9 cellular contexts compared by ENCODE assay signal in genomic region chr17:3796110-3796821, GRCh38. TPM values are rescaled to one million over a fixed set of nuclear protein-coding genes. Genes with fewer than 3 reads are reported as not detected.
A peak's percentile ranks its signal among the peaks of the same experiment; 100 is the strongest.
DNase-seq lines count a peak whose midpoint lies in the region; ATAC-seq, FAIRE-seq and TF ChIP-seq lines count a peak whose summit lies in the region.
"Had no signal": no experiment of that assay in that cellular context is flagged by ENCODE, and none has a peak within 500 bp of the region (broad histone marks: within the 10 kb centered on the region; RNA-seq: fewer than 3 reads in every experiment).

No MANE protein-coding gene starts in this region.

- H3K36me3 Mint-ChIP-seq in CD4-positive, alpha-beta T cell (ENCODE audit: low read depth) = no peaks in the 10 kb centered on the region
- H3K36me3 Mint-ChIP-seq in astrocyte (ENCODE audit: low read depth, unreplicated experiment) = peaks cover 3% of the 10 kb centered on the region

- peaks cover 64% of the 10 kb centered on the region for H3K4me1 ChIP-seq in astrocyte (ENCODE audit: insufficient read depth, low read length)

- H4K20me1 ChIP-seq in astrocyte (ENCODE audit: insufficient read depth, low read length) = no peaks in the 10 kb centered on the region

- H3K36me3 ChIP-seq in astrocyte (ENCODE audit: insufficient read depth, low read length) = no peaks in the 10 kb centered on the region

- no peak for TF ChIP-seq CTCF in CD4-positive, alpha-beta T cell (IDR thresholded peaks at IDR 0.05)
- TF ChIP-seq CTCF in astrocyte (IDR thresholded peaks at IDR 0.05; ENCODE audit: insufficient read depth, low read depth, low read length) (no peak), omental fat pad (IDR thresholded peaks at IDR 0.05) (no peak)

- no peaks in the 10 kb centered on the region for H3K9me3 Mint-ChIP-seq in CD4-positive, alpha-beta T cell
- H3K9me3 Mint-ChIP-seq in astrocyte (ENCODE audit: unreplicated experiment) = no peaks in the 10 kb centered on the region

- no peaks in the 10 kb centered on the region for H3K79me2 ChIP-seq in astrocyte (ENCODE audit: insufficient read depth, low read length)

- DNase-seq in CD4-positive, alpha-beta T cell = peak; percentile 31 to 68 (median 53)
- DNase-seq in RPMI7951 (ENCODE audit: low read depth) = peak; percentile 48
- DNase-seq in astrocyte (ENCODE audit: low read depth) = no peak
- DNase-seq in stimulated activated CD8-positive, alpha-beta memory T cell treated with anti-CD3 and anti-CD28 coated beads, Interleukin-2, amount 100 ng/mL, for 1 hour (ENCODE audit: low read depth in 2 of 2) = peak; percentile 72 to 77
- DNase-seq in omental fat pad (ENCODE audit: low spot score) = no peak
- DNase-seq in HuH-7 (ENCODE audit: low spot score) = no peak
- DNase-seq in HUDEP-2 (lab: John Stamatoyannopoulos, UW; ENCODE audit: unreplicated experiment in 76 of 76) = no peak
- DNase-seq: left cardiac atrium had no signal

- peak overlapping the region; percentile 11 for H3K4me3 Mint-ChIP-seq in CD4-positive, alpha-beta T cell
- H3K4me3 Mint-ChIP-seq in astrocyte (ENCODE audit: unreplicated experiment) = no peak overlapping the region

- CTCF ChIA-PET in CD4-positive, alpha-beta T cell (lab: Charles Lee) = interaction anchor here (1.0 to 1.9 kb wide), 3 partner anchors 31 to 59 kb away, joined by 3 to 7 read pairs (median 5); no protein-coding TSS in a partner anchor

- intact Hi-C loops in CD4-positive, alpha-beta T cell (cut with DNase I, micrococcal nuclease) = no loop called here

- H3K4me2 ChIP-seq in astrocyte (ENCODE audit: low read length) = peak overlapping the region; percentile 64

- peak; percentile 75 for ATAC-seq in CD4-positive, alpha-beta T cell (ENCODE audit: poor library complexity)
- ATAC-seq in GM21529 (IDR thresholded peaks at IDR 0.05; ENCODE audit: unreplicated experiment) (peak; percentile 71), omental fat pad (ENCODE audit: low FRiP score) (no peak)

- peaks cover 20% of the 10 kb centered on the region for H3K4me1 Mint-ChIP-seq in CD4-positive, alpha-beta T cell (ENCODE audit: low read depth)
- peaks cover 48% of the 10 kb centered on the region for H3K4me1 Mint-ChIP-seq in astrocyte (ENCODE audit: low read depth, unreplicated experiment)

- no peak overlapping the region for H3K27ac ChIP-seq in CD4-positive, alpha-beta T cell (ENCODE audit: low read depth, low read length)
- peak overlapping the region; percentile 87 for H3K27ac ChIP-seq in astrocyte (ENCODE audit: low read depth, low read length)

- H3K9ac ChIP-seq in astrocyte (ENCODE audit: low read length) = peak overlapping the region; percentile 69

- no peaks in the 10 kb centered on the region for H3K27me3 Mint-ChIP-seq in CD4-positive, alpha-beta T cell
- no peaks in the 10 kb centered on the region for H3K27me3 Mint-ChIP-seq in astrocyte (ENCODE audit: low read depth, unreplicated experiment)

- H2AFZ ChIP-seq in astrocyte (ENCODE audit: low read depth, low read length) = peak overlapping the region; percentile 38

- H3K27me3 ChIP-seq in CD4-positive, alpha-beta T cell (ENCODE audit: control insufficient read depth, insufficient read depth, low read length) = no peaks in the 10 kb centered on the region
- H3K27me3 ChIP-seq in astrocyte (ENCODE audit: insufficient read depth, low read length) = no peaks in the 10 kb centered on the region

- POLR2A ChIA-PET in CD4-positive, alpha-beta T cell (lab: Charles Lee) = no interaction called here

- H3K9me3 ChIP-seq in CD4-positive, alpha-beta T cell (ENCODE audit: control insufficient read depth, low read length) = no peaks in the 10 kb centered on the region
- H3K9me3 ChIP-seq in astrocyte (ENCODE audit: insufficient read depth, low read depth, low read length) = no peaks in the 10 kb centered on the region

- no peak for FAIRE-seq in astrocyte (lab: Jason Lieb, UNC)

- H3K4me3 ChIP-seq in astrocyte (ENCODE audit: insufficient read depth, low read depth, low read length) = no peak overlapping the region

- H3K27ac Mint-ChIP-seq in CD4-positive, alpha-beta T cell = peak overlapping the region; percentile 59
- peak overlapping the region; percentile 64 for H3K27ac Mint-ChIP-seq in astrocyte (ENCODE audit: unreplicated experiment)

RNA-seq across cellular contexts. Expression of gene ITGAE, which starts 4.7 kb away (rescaled TPM):
- 10 to 100 TPM; 15.8 to 18.3 TPM for total RNA-seq in CD4-positive, alpha-beta T cell
- total RNA-seq in RPMI7951 (2014; rRNA removed; shearing (Covaris generic)) = 56.0 and 66.8 TPM in 2 replicates
- total RNA-seq in astrocyte = 23.3 and 30.9 TPM in 2 replicates
- 10 to 100 TPM; 17.0 to 30.7 (median 22.2) TPM for total RNA-seq in omental fat pad

RNA-seq across cellular contexts. Expression of gene NCBP3, which starts 49.8 kb away (rescaled TPM):
- total RNA-seq in CD4-positive, alpha-beta T cell = 10 to 100 TPM; 25.0 to 29.5 TPM
- total RNA-seq in RPMI7951 (2014; rRNA removed; shearing (Covaris generic)) = 7.9 and 9.7 TPM in 2 replicates
- total RNA-seq in astrocyte (44.5 and 46.7 TPM in 2 replicates), omental fat pad (10 to 100 TPM; 16.3 to 31.9 (median 23.9) TPM)

Comparison
In these comparisons a context has a peak if more than half of its experiments do, and no peak if none do; other contexts are left out.
1. DNase-seq: peak in CD4-positive, alpha-beta T cell (10 of 10), RPMI7951 (single experiment) and stimulated activated CD8-positive, alpha-beta memory T cell treated with anti-CD3 and anti-CD28 coated beads, Interleukin-2, amount 100 ng/mL, for 1 hour (2 of 2); none in astrocyte (single experiment), omental fat pad (single experiment), HuH-7 (single experiment) and HUDEP-2 (0 of 76).